Comparison of ENCODE assay signal across 8 cellular contexts in the genomic region with DNA sequence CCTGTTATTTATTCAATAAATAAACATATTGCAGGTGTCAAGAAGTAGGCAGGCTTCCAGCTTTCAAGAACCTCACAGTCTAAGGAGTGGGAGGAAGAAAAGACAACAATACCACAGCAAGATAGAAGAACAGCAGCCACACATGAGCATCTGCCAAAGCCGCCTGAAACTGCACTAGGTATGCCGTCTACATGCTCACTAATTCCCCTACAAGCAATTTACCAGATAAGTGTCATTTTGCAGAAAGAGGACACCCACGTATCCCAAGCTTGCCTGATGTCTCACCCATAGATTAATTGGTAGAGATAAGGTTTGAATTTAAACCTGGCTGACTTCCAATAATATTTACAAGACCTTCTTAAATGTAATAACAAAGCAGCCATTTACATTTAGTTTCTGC.
"Had no signal": no experiment of that assay in that cellular context is flagged by ENCODE, and none has a peak within 500 bp of the region (broad histone marks: within the 10 kb centered on the region; RNA-seq: fewer than 3 reads in every experiment).

No MANE protein-coding gene starts in this region.

- H3K27ac ChIP-seq: GM23248 had no signal

- H2AFZ ChIP-seq: GM23248 had no signal

- H3K9me3 Mint-ChIP-seq: HFFc6 had no signal

- DNase-seq: GM23248, GOT3, H7, HFFc6, IMR-90 had no signal

- H3K9me3 ChIP-seq: HAP-1 had no signal

- H3K4me3 Mint-ChIP-seq: HFFc6 had no signal

- H3K4me1 ChIP-seq: HAP-1 had no signal

- H3K27ac Mint-ChIP-seq: HFFc6 had no signal

- H3K36me3 ChIP-seq: HAP-1 had no signal

- H3K4me3 ChIP-seq: GM23248, HAP-1, K562 had no signal

- H3K9ac ChIP-seq: GM23248 had no signal

- ATAC-seq: HCT116, K562 had no signal
